In genomic region chr1:109668123-109668800, GRCh38 we compare ENCODE assay signal across 7 cellular contexts. TPM values are rescaled to one million over a fixed set of nuclear protein-coding genes. Genes with fewer than 3 reads are reported as not detected.
DNase-seq lines count a peak whose midpoint lies in the region; ATAC-seq and TF ChIP-seq lines count a peak whose summit lies in the region.
"Had no signal": no experiment of that assay in that cellular context is flagged by ENCODE, and none has a peak within 500 bp of the region (broad histone marks: within the 10 kb centered on the region; RNA-seq: fewer than 3 reads in every experiment).

No MANE protein-coding gene starts in this region.

- H3K27ac Mint-ChIP-seq in activated CD4-positive, alpha-beta T cell treated with anti-CD3 and anti-CD28 coated beads for 36 hours = no peak overlapping the region

- DNase-seq in activated CD4-positive, alpha-beta T cell treated with anti-CD3 and anti-CD28 coated beads for 36 hours = peak; percentile 13
- DNase-seq in activated CD4-positive, alpha-beta T cell treated with anti-CD3 and anti-CD28 coated beads for 48 hours = no peak
- DNase-seq in right atrium auricular region (ENCODE audit: low spot score) = no peak
- no peak for DNase-seq in tibial artery
- DNase-seq in stimulated activated CD4-positive, alpha-beta T cell treated with anti-CD3 and anti-CD28 coated beads, Interleukin-4, amount 100 ng/mL, for 24 hours = no peak
- no peak for DNase-seq in hippocampal formation (lab: John Stamatoyannopoulos, UW)

- H3K36me3 ChIP-seq in right atrium auricular region = no peaks in the 10 kb centered on the region
- peaks cover 0 to 20% (median 0%) of the 10 kb centered on the region in 3 donors for H3K36me3 ChIP-seq in tibial artery

- H3K4me3 Mint-ChIP-seq in activated CD4-positive, alpha-beta T cell treated with anti-CD3 and anti-CD28 coated beads for 36 hours = peak overlapping the region; percentile 71

- ATAC-seq in activated CD4-positive, alpha-beta T cell treated with anti-CD3 and anti-CD28 coated beads for 36 hours = peak; percentile 30

- POLR2A ChIA-PET in activated CD4-positive, alpha-beta T cell treated with anti-CD3 and anti-CD28 coated beads for 36 hours (lab: Charles Lee) = interaction anchor here (0.7 kb wide), 1 partner anchor 28 kb away, joined by 3 read pairs; no protein-coding TSS in a partner anchor

- H3K9me3 ChIP-seq in right atrium auricular region (no peaks in the 10 kb centered on the region), tibial artery (no peaks in the 10 kb centered on the region)

- no peaks in the 10 kb centered on the region for H3K36me3 Mint-ChIP-seq in activated CD4-positive, alpha-beta T cell treated with anti-CD3 and anti-CD28 coated beads for 36 hours (ENCODE audit: low read depth)

- peak overlapping the region; percentile 53 to 67 for H3K27ac ChIP-seq in right atrium auricular region
- peak overlapping the region; percentile 44 to 69 for H3K27ac ChIP-seq in tibial artery
- H3K27ac ChIP-seq: C4-2B had no signal

- CTCF ChIA-PET in activated CD4-positive, alpha-beta T cell treated with anti-CD3 and anti-CD28 coated beads for 36 hours (lab: Charles Lee) = interaction anchor here (0.6 to 1.0 kb wide), 3 partner anchors 11 to 28 kb away, joined by 3 to 5 read pairs (median 3); no protein-coding TSS in a partner anchor

- H3K4me1 ChIP-seq in right atrium auricular region (no peaks in the 10 kb centered on the region), tibial artery (peaks cover 0 to 16% (median 8%) of the 10 kb centered on the region in 4 donors)

- H3K4me1 Mint-ChIP-seq in activated CD4-positive, alpha-beta T cell treated with anti-CD3 and anti-CD28 coated beads for 36 hours = peaks cover 18% of the 10 kb centered on the region

- intact Hi-C loops in activated CD4-positive, alpha-beta T cell treated with anti-CD3 and anti-CD28 coated beads for 36 hours (cut with DNase I, micrococcal nuclease) = no loop called here
- intact Hi-C loops in tibial artery (cut with DNase I; ENCODE audit: low total_unique reads) = no loop called here

- H3K27me3 Mint-ChIP-seq in activated CD4-positive, alpha-beta T cell treated with anti-CD3 and anti-CD28 coated beads for 36 hours = no peaks in the 10 kb centered on the region

- H3K27me3 ChIP-seq in right atrium auricular region (no peaks in the 10 kb centered on the region), tibial artery (no peaks in the 10 kb centered on the region)

- no peaks in the 10 kb centered on the region for H3K9me3 Mint-ChIP-seq in activated CD4-positive, alpha-beta T cell treated with anti-CD3 and anti-CD28 coated beads for 36 hours (ENCODE audit: low read depth)

- TF ChIP-seq CTCF in right atrium auricular region (IDR thresholded peaks at IDR 0.05) (no peak), tibial artery (IDR thresholded peaks at IDR 0.05) (no peak)

- H3K4me3 ChIP-seq in right atrium auricular region = peak overlapping the region; percentile 49 to 67
- peak overlapping the region; percentile 58 to 66 for H3K4me3 ChIP-seq in tibial artery

RNA-seq across cellular contexts. Expression of gene GSTM2, which starts 0.4 kb away (rescaled TPM):
- 10 to 100 TPM; 18.7 to 23.9 TPM for total RNA-seq in activated CD4-positive, alpha-beta T cell treated with anti-CD3 and anti-CD28 coated beads for 36 hours
- total RNA-seq in right atrium auricular region = 10 to 100 TPM; 31.7 to 53.8 TPM

RNA-seq across cellular contexts. Expression of gene GSTM4, which starts 12.4 kb away (rescaled TPM):
- total RNA-seq in activated CD4-positive, alpha-beta T cell treated with anti-CD3 and anti-CD28 coated beads for 36 hours = 10 to 100 TPM; 18.1 to 20.6 TPM
- total RNA-seq in right atrium auricular region = 10 to 100 TPM; 24.6 to 52.6 TPM

RNA-seq across cellular contexts. Expression of gene GSTM1, which starts 19.4 kb away (rescaled TPM):
- total RNA-seq in activated CD4-positive, alpha-beta T cell treated with anti-CD3 and anti-CD28 coated beads for 36 hours = 100 to 1,000 TPM in 1 of 2 experiments, 10 to 100 TPM in 1; 94.0 to 116 TPM
- 10 to 100 TPM in 1 of 2 donors, not detected in 1; 21.6 TPM for total RNA-seq in right atrium auricular region

RNA-seq across cellular contexts. Expression of gene GSTM5, which starts 43.8 kb away (rescaled TPM):
- under 1 TPM; 0.25 to 0.54 TPM for total RNA-seq in activated CD4-positive, alpha-beta T cell treated with anti-CD3 and anti-CD28 coated beads for 36 hours
- 1 to 10 TPM; 2.8 to 3.6 TPM for total RNA-seq in right atrium auricular region

RNA-seq across cellular contexts. Expression of gene AMPD2, which starts 48.6 kb away (rescaled TPM):
- 10 to 100 TPM; 73.5 to 99.5 TPM for total RNA-seq in activated CD4-positive, alpha-beta T cell treated with anti-CD3 and anti-CD28 coated beads for 36 hours
- total RNA-seq in right atrium auricular region = 10 to 100 TPM; 16.1 to 17.9 TPM

Comparison
In these comparisons a context has a peak if more than half of its experiments do, and no peak if none do; other contexts are left out.
1. RNA of gene GSTM1, which starts 19.4 kb away (total RNA-seq): 94.0 to 116 TPM in activated CD4-positive, alpha-beta T cell treated with anti-CD3 and anti-CD28 coated beads for 36 hours; 21.6 TPM in right atrium auricular region; every median in the first group is over 4 times any median in the second.